In the genomic region with DNA sequence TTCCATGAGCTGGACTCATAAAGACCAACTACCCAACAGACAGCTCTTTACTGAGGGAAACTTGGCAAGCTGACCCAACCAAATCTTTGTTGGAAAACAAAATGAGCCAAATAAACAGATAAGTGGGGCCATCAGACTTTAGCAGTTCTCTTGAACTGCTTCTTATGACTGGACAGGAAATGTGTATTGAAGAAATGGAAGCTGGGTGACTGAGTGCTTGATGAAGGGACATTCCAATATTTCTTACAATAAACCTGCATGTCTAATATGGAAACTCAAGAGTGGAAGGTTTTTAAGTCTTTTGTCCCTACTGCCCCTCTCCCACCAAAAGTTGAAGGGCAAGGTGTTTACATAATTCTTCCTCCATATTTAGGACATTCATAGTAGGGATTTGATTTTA, we compare ENCODE assay signal across 1 cellular context.
TF ChIP-seq lines count a peak whose summit lies in the region.

No MANE protein-coding gene starts in this region.

TF ChIP-seq in GM12878, 131 proteins besides CTCF, POLR2A, EP300 and RAD21 (continued from another document):
- TF ChIP-seq, protein P1, sequence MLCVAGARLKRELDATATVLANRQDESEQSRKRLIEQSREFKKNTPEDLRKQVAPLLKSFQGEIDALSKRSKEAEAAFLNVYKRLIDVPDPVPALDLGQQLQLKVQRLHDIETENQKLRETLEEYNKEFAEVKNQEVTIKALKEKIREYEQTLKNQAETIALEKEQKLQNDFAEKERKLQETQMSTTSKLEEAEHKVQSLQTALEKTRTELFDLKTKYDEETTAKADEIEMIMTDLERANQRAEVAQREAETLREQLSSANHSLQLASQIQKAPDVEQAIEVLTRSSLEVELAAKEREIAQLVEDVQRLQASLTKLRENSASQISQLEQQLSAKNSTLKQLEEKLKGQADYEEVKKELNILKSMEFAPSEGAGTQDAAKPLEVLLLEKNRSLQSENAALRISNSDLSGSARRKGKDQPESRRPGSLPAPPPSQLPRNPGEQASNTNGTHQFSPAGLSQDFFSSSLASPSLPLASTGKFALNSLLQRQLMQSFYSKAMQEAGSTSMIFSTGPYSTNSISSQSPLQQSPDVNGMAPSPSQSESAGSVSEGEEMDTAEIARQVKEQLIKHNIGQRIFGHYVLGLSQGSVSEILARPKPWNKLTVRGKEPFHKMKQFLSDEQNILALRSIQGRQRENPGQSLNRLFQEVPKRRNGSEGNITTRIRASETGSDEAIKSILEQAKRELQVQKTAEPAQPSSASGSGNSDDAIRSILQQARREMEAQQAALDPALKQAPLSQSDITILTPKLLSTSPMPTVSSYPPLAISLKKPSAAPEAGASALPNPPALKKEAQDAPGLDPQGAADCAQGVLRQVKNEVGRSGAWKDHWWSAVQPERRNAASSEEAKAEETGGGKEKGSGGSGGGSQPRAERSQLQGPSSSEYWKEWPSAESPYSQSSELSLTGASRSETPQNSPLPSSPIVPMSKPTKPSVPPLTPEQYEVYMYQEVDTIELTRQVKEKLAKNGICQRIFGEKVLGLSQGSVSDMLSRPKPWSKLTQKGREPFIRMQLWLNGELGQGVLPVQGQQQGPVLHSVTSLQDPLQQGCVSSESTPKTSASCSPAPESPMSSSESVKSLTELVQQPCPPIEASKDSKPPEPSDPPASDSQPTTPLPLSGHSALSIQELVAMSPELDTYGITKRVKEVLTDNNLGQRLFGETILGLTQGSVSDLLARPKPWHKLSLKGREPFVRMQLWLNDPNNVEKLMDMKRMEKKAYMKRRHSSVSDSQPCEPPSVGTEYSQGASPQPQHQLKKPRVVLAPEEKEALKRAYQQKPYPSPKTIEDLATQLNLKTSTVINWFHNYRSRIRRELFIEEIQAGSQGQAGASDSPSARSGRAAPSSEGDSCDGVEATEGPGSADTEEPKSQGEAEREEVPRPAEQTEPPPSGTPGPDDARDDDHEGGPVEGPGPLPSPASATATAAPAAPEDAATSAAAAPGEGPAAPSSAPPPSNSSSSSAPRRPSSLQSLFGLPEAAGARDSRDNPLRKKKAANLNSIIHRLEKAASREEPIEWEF (IDR thresholded peaks at IDR 0.05; ENCODE audit: insufficient replicate concordance, low read depth, low read length), result no peak
- TF ChIP-seq MXI1 (IDR thresholded peaks at IDR 0.05; ENCODE audit: low read depth, low read length), result no peak
- peak; percentile 71 for TF ChIP-seq JUNB (IDR thresholded peaks at IDR 0.05)
- peak; percentile 71; the same call in 1 of the 2 replicates for TF ChIP-seq NFIC (IDR thresholded peaks at IDR 0.05; ENCODE audit: low read depth, low read length)
- peak; percentile 22; the same call in 1 of the 2 replicates for TF ChIP-seq IRF4 (IDR thresholded peaks at IDR 0.05; ENCODE audit: low read depth, low read length)
- no peak for TF ChIP-seq FOXM1 (IDR thresholded peaks at IDR 0.05; ENCODE audit: low read depth, low read length)
- peak in 1 of 2 experiments; percentile 58; a peak in 1 of 4 replicates for TF ChIP-seq ETV6 (conservative IDR thresholded peaks at IDR 0.05 in 1 of 2, IDR thresholded peaks at IDR 0.05 in 1 of 2; ENCODE audit: borderline replicate concordance in 1 of 2, low read depth in 1 of 2)
- TF ChIP-seq SUZ12 (IDR thresholded peaks at IDR 0.05; ENCODE audit: unreplicated experiment), result no peak
- TF ChIP-seq SREBF2 (IDR thresholded peaks at IDR 0.05; ENCODE audit: low read length), result no peak
- no peak for TF ChIP-seq RBBP5 (conservative IDR thresholded peaks at IDR 0.05)
TF ChIP-seq in GM12878: peak in this region for 5.
